In genomic region chrX:46180258-46180687, GRCh38 we compare ENCODE assay signal across 9 cellular contexts.
DNase-seq lines count a peak whose midpoint lies in the region; ATAC-seq and TF ChIP-seq lines count a peak whose summit lies in the region.
"Had no signal": no experiment of that assay in that cellular context is flagged by ENCODE, and none has a peak within 500 bp of the region (broad histone marks: within the 10 kb centered on the region; RNA-seq: fewer than 3 reads in every experiment).

No MANE protein-coding gene starts in this region.

- H3K14ac ChIP-seq in H9 (ENCODE audit: insufficient read depth, low read length) = no peak overlapping the region

- no peaks in the 10 kb centered on the region for H3K27me3 ChIP-seq in Peyer's patch
- no peaks in the 10 kb centered on the region for H3K27me3 ChIP-seq in foreskin keratinocyte
- no peaks in the 10 kb centered on the region for H3K27me3 ChIP-seq in H9 (ENCODE audit: insufficient read depth, low read length)
- H3K27me3 ChIP-seq: cardiac muscle cell had no signal

- H4K8ac ChIP-seq in H9 (replicated peaks; ENCODE audit: insufficient read length, low read depth, low read length) = no peak overlapping the region

- H3K4me1 ChIP-seq in Peyer's patch = no peaks in the 10 kb centered on the region
- peaks cover 24% of the 10 kb centered on the region for H3K4me1 ChIP-seq in foreskin keratinocyte
- H3K4me1 ChIP-seq in H9 (ENCODE audit: insufficient read depth, low read length) = no peaks in the 10 kb centered on the region

- intact Hi-C loops in natural killer cell (cut with micrococcal nuclease) = no loop called here

- no peaks in the 10 kb centered on the region for H3K36me3 Mint-ChIP-seq in natural killer cell treated with Interleukin-12 subunit alpha and Interleukin-12 subunit beta and Interleukin-15 and Interleukin-18, amount 100 ng/mL, for 72 hours
- no peaks in the 10 kb centered on the region for H3K36me3 Mint-ChIP-seq in natural killer cell
- no peaks in the 10 kb centered on the region for H3K36me3 Mint-ChIP-seq in T-helper 17 cell (ENCODE audit: low read depth)
- peaks cover 0 to 5% (median 3%) of the 10 kb centered on the region in 3 experiments; a peak in 3 of 7 replicates for H3K36me3 Mint-ChIP-seq in H9 (ENCODE audit: insufficient read depth in 1 of 3, low read depth in 3 of 3)

- no peak overlapping the region for H3K23ac ChIP-seq in H9 (ENCODE audit: insufficient read length, low read depth, low read length)

- H4K5ac ChIP-seq in H9 (ENCODE audit: insufficient read length, low read depth, low read length) = no peak overlapping the region

- H3K4me3 ChIP-seq in Peyer's patch = no peak overlapping the region
- H3K4me3 ChIP-seq: cardiac muscle cell had no signal

- no peaks in the 10 kb centered on the region for H3K79me1 ChIP-seq in H9 (ENCODE audit: insufficient read depth, low read depth, low read length, poor library complexity, severe bottlenecking)

- H2BK15ac ChIP-seq in H9 (ENCODE audit: low read depth, low read length) = no peak overlapping the region

- no CpG with 5 or more reads among the region's 3 CpGs for WGBS in H9 (ENCODE audit: extremely low coverage, insufficient read length, low lambda C conversion rate)

- no peaks in the 10 kb centered on the region for H3K23me2 ChIP-seq in H9 (ENCODE audit: insufficient read length, low read depth, low read length, poor library complexity, severe bottlenecking)

- no peak overlapping the region for H4K91ac ChIP-seq in H9 (ENCODE audit: insufficient read length, low read depth, low read length)

- H2BK5ac ChIP-seq in H9 (ENCODE audit: insufficient read length, low read length) = no peak overlapping the region

- H3K27ac ChIP-seq in Peyer's patch (no peak overlapping the region), foreskin keratinocyte (peak overlapping the region; percentile 74), H9 (ENCODE audit: insufficient read length, low read depth, low read length) (no peak overlapping the region)
- H3K27ac ChIP-seq: cardiac muscle cell had no signal

- H2BK120ac ChIP-seq in H9 (ENCODE audit: low read depth, low read length, poor library complexity, severe bottlenecking) = no peak overlapping the region

- H3K4me1 Mint-ChIP-seq in natural killer cell treated with Interleukin-12 subunit alpha and Interleukin-12 subunit beta and Interleukin-15 and Interleukin-18, amount 100 ng/mL, for 72 hours (ENCODE audit: low read depth in 2 of 2) = no peaks in the 10 kb centered on the region
- H3K4me1 Mint-ChIP-seq in natural killer cell (no peaks in the 10 kb centered on the region), T-helper 17 cell (no peaks in the 10 kb centered on the region), H9 (0 out of 4 replicates have a peak, but pooled peaks cover 0 to 6% of the 10 kb centered on the region in 2 experiments)

- no peak overlapping the region for H3K27ac Mint-ChIP-seq in natural killer cell treated with Interleukin-12 subunit alpha and Interleukin-12 subunit beta and Interleukin-15 and Interleukin-18, amount 100 ng/mL, for 72 hours
- H3K27ac Mint-ChIP-seq in natural killer cell = no peak overlapping the region
- no peak overlapping the region for H3K27ac Mint-ChIP-seq in T-helper 17 cell
- H3K27ac Mint-ChIP-seq in H9 = no peak overlapping the region; a peak in 1 of 7 replicates

- H3K4me2 ChIP-seq in H9 (ENCODE audit: insufficient read depth, insufficient read length, low read length) = no peak overlapping the region

- H3K27me3 Mint-ChIP-seq in natural killer cell treated with Interleukin-12 subunit alpha and Interleukin-12 subunit beta and Interleukin-15 and Interleukin-18, amount 100 ng/mL, for 72 hours = peaks cover 13 to 15% of the 10 kb centered on the region in 2 donors
- peaks cover 2 to 34% of the 10 kb centered on the region in 2 donors for H3K27me3 Mint-ChIP-seq in natural killer cell (ENCODE audit: low read depth in 2 of 2)
- H3K27me3 Mint-ChIP-seq in T-helper 17 cell = no peaks in the 10 kb centered on the region
- H3K27me3 Mint-ChIP-seq in H9 (ENCODE audit: low read depth) = no peaks in the 10 kb centered on the region

- H2AFZ ChIP-seq in H9 (ENCODE audit: low read length) = no peak overlapping the region

- ATAC-seq in natural killer cell treated with Interleukin-12 subunit alpha and Interleukin-12 subunit beta and Interleukin-15 and Interleukin-18, amount 100 ng/mL, for 72 hours = peak; percentile 49 to 56
- ATAC-seq in natural killer cell = no peak
- peak; percentile 92 for ATAC-seq in HG03064 (IDR thresholded peaks at IDR 0.05; ENCODE audit: low read depth, unreplicated experiment)
- ATAC-seq in foreskin keratinocyte = peak; percentile 82
- ATAC-seq in T-helper 17 cell = no peak

- no peak overlapping the region for H3K4ac ChIP-seq in H9 (ENCODE audit: low read depth, low read length)

- H3K9me3 ChIP-seq in Peyer's patch (no peaks in the 10 kb centered on the region), T-helper 17 cell (ENCODE audit: control insufficient read depth, low read length, poor library complexity, severe bottlenecking) (no peaks in the 10 kb centered on the region), H9 (ENCODE audit: control insufficient read depth, low read depth, low read length) (no peaks in the 10 kb centered on the region)

- no peaks in the 10 kb centered on the region for H3K36me3 ChIP-seq in Peyer's patch
- H3K36me3 ChIP-seq: cardiac muscle cell had no signal

- no peak overlapping the region for H3T11ph ChIP-seq in H9 (ENCODE audit: low read length)

- DNase-seq in natural killer cell treated with Interleukin-12 subunit alpha and Interleukin-12 subunit beta and Interleukin-15 and Interleukin-18, amount 100 ng/mL, for 72 hours (ENCODE audit: low spot score) = no peak
- DNase-seq in natural killer cell = no peak
- DNase-seq in Peyer's patch = peak in 2 of 3 donors; percentile 41 to 45
- peak; percentile 67 to 81 for DNase-seq in foreskin keratinocyte
- DNase-seq in T-helper 17 cell = no peak
- no peak for DNase-seq in H9
- no peak for DNase-seq in epidermal melanocyte (ENCODE audit: insufficient read length, low spot score)

- H3K79me2 ChIP-seq in H9 (ENCODE audit: insufficient read depth, low read length) = no peaks in the 10 kb centered on the region

- H2BK20ac ChIP-seq in H9 (ENCODE audit: low read depth, low read length, poor library complexity, severe bottlenecking) = no peak overlapping the region

- H3K18ac ChIP-seq in H9 (ENCODE audit: insufficient read length, low read depth, low read length) = no peak overlapping the region

- H4K20me1 ChIP-seq in H9 (ENCODE audit: control insufficient read depth, insufficient read depth, insufficient read length) = no peaks in the 10 kb centered on the region

- H3K9ac ChIP-seq in H9 (ENCODE audit: extremely low read depth, insufficient read length, low read length) = no peak overlapping the region

- peaks cover 3% of the 10 kb centered on the region for H3K9me3 Mint-ChIP-seq in natural killer cell treated with Interleukin-12 subunit alpha and Interleukin-12 subunit beta and Interleukin-15 and Interleukin-18, amount 100 ng/mL, for 72 hours
- H3K9me3 Mint-ChIP-seq in natural killer cell (no peaks in the 10 kb centered on the region), H9 (peaks cover 62 to 66% of the 10 kb centered on the region in 2 experiments)

- no peak overlapping the region for H2AK5ac ChIP-seq in H9 (ENCODE audit: insufficient read length, low read length)

- no peak for TF ChIP-seq CTCF in natural killer cell (IDR thresholded peaks at IDR 0.05)
- no peak for TF ChIP-seq CTCF in Peyer's patch (IDR thresholded peaks at IDR 0.05)
- peak; percentile 32 for TF ChIP-seq CTCF in foreskin keratinocyte (conservative IDR thresholded peaks at IDR 0.05)
- no peak for TF ChIP-seq CTCF in H9 (conservative IDR thresholded peaks at IDR 0.05)

- no peak for TF ChIP-seq POLR2A in Peyer's patch (IDR thresholded peaks at IDR 0.05)

- no peak overlapping the region for H2BK12ac ChIP-seq in H9 (ENCODE audit: insufficient read length, low read depth, low read length)

- no peak overlapping the region for H3K4me3 Mint-ChIP-seq in natural killer cell treated with Interleukin-12 subunit alpha and Interleukin-12 subunit beta and Interleukin-15 and Interleukin-18, amount 100 ng/mL, for 72 hours
- H3K4me3 Mint-ChIP-seq in natural killer cell = no peak overlapping the region
- no peak overlapping the region for H3K4me3 Mint-ChIP-seq in T-helper 17 cell
- H3K4me3 Mint-ChIP-seq in H9 = no peak overlapping the region

- no peak overlapping the region for H3K56ac ChIP-seq in H9 (ENCODE audit: insufficient read length, low read depth, low read length)

Comparison
In these comparisons a context has a peak if more than half of its experiments do, and no peak if none do; other contexts are left out.
1. ATAC-seq: peak in natural killer cell treated with Interleukin-12 subunit alpha and Interleukin-12 subunit beta and Interleukin-15 and Interleukin-18, amount 100 ng/mL, for 72 hours (2 of 2), HG03064 (single experiment) and foreskin keratinocyte (single experiment); none in natural killer cell (0 of 3) and T-helper 17 cell (single experiment).
2. DNase-seq: peak in Peyer's patch (2 of 3) and foreskin keratinocyte (2 of 2); none in natural killer cell treated with Interleukin-12 subunit alpha and Interleukin-12 subunit beta and Interleukin-15 and Interleukin-18, amount 100 ng/mL, for 72 hours (single experiment), natural killer cell (single experiment), T-helper 17 cell (0 of 3), H9 (single experiment) and epidermal melanocyte (single experiment).